ENCODE assay signal across 21 cellular contexts in genomic region chr10:28049286-28049685, GRCh38. TPM values are rescaled to one million over a fixed set of nuclear protein-coding genes. Genes with fewer than 3 reads are reported as not detected.
"Had no signal": no experiment of that assay in that cellular context is flagged by ENCODE, and none has a peak within 500 bp of the region (broad histone marks: within the 10 kb centered on the region; RNA-seq: fewer than 3 reads in every experiment).

No MANE protein-coding gene starts in this region.

- H3K4me3 ChIP-seq: esophagus squamous epithelium, gastrocnemius medialis, heart right ventricle, left lung, lower lobe of right lung had no signal

- H3K4me1 ChIP-seq: gastrocnemius medialis, heart right ventricle, left lung, lower lobe of right lung had no signal

- ATAC-seq: effector memory CD8-positive, alpha-beta T cell; esophagus mucosa; gastrocnemius medialis; heart right ventricle; left cardiac atrium; left lung; left ventricle myocardium superior; lower lobe of right lung had no signal

- H3K27ac ChIP-seq: epithelial cell of prostate, esophagus squamous epithelium, gastrocnemius medialis, heart right ventricle, left lung, lower lobe of right lung had no signal

- H3K27me3 ChIP-seq: esophagus squamous epithelium, gastrocnemius medialis, heart right ventricle, left lung had no signal

- H3K36me3 ChIP-seq: esophagus squamous epithelium, gastrocnemius medialis, heart right ventricle, left lung, lower lobe of right lung had no signal

- H3K9me3 ChIP-seq: esophagus squamous epithelium, gastrocnemius medialis, heart right ventricle, left lung, lower lobe of right lung had no signal

- DNase-seq: cortex of kidney; effector CD8-positive, alpha-beta T cell; effector memory CD8-positive, alpha-beta T cell; endodermal cell; erythroblast; esophagus squamous epithelium; foreskin melanocyte; gastrocnemius medialis; glutamatergic neuron; head of caudate nucleus; heart right ventricle; hippocampal formation; left cardiac atrium; left lung; left ventricle myocardium superior; lower lobe of right lung; mesenchymal stem cell; midbrain had no signal

RNA-seq across cellular contexts. Expression of gene ODAD2, which starts 50.4 kb away (rescaled TPM):
- total RNA-seq: gastrocnemius medialis had no signal
- polyA plus RNA-seq: heart right ventricle, keratinocyte had no signal
